24 cellular contexts compared by ENCODE assay signal in genomic region chr9:75138260-75139040, GRCh38. TPM values are rescaled to one million over a fixed set of nuclear protein-coding genes. Genes with fewer than 3 reads are reported as not detected.
A peak's percentile ranks its signal among the peaks of the same experiment; 100 is the strongest.
DNase-seq lines count a peak whose midpoint lies in the region; ATAC-seq, FAIRE-seq and TF ChIP-seq lines count a peak whose summit lies in the region.
"Had no signal": no experiment of that assay in that cellular context is flagged by ENCODE, and none has a peak within 500 bp of the region (broad histone marks: within the 10 kb centered on the region; RNA-seq: fewer than 3 reads in every experiment).

No MANE protein-coding gene starts in this region.

- H3K4me3 Mint-ChIP-seq in activated naive CD4-positive, alpha-beta T cell treated with anti-CD3 and anti-CD28 coated beads for 36 hours, result no peak overlapping the region
- no peak overlapping the region for H3K4me3 Mint-ChIP-seq in activated naive CD8-positive, alpha-beta T cell treated with anti-CD3 and anti-CD28 coated beads for 36 hours

- H3K4me1 Mint-ChIP-seq in activated naive CD4-positive, alpha-beta T cell treated with anti-CD3 and anti-CD28 coated beads for 36 hours (ENCODE audit: low read depth), result peaks cover 48% of the 10 kb centered on the region
- peaks cover 29% of the 10 kb centered on the region for H3K4me1 Mint-ChIP-seq in activated naive CD8-positive, alpha-beta T cell treated with anti-CD3 and anti-CD28 coated beads for 36 hours

- no peaks in the 10 kb centered on the region for H3F3A ChIP-seq in Loucy (ENCODE audit: low read depth)

- H2AFZ ChIP-seq in Loucy (ENCODE audit: low read length), result no peak overlapping the region

- H3K27ac ChIP-seq in pancreas (no peak overlapping the region), body of pancreas (no peak overlapping the region)
- H3K27ac ChIP-seq: C4-2B, psoas muscle, SJSA1, stomach, tibial artery, VCaP had no signal

- 61 to 68% methylated on average over 1 of the region's 1 CpG for WGBS in pancreas, 2 donors
- WGBS in body of pancreas, 2 donors, result 69 to 77% methylated on average over 1 of the region's 1 CpG

- no peaks in the 10 kb centered on the region for H3K79me2 ChIP-seq in Loucy (ENCODE audit: insufficient read depth, low read length)

- H3K4me2 ChIP-seq in Loucy (ENCODE audit: low read depth, low read length, poor library complexity, severe bottlenecking), result peak overlapping the region; percentile 27

- ATAC-seq in pancreas (no peak), body of pancreas (no peak)
- ATAC-seq: psoas muscle had no signal

- no peak overlapping the region for H3K9ac ChIP-seq in Loucy (ENCODE audit: low read depth, low read length, poor library complexity, severe bottlenecking)

- TF ChIP-seq CTCF in Loucy (conservative IDR thresholded peaks at IDR 0.05; ENCODE audit: low read length) (no peak), pancreas (IDR thresholded peaks at IDR 0.05) (no peak), body of pancreas (IDR thresholded peaks at IDR 0.05) (no peak)

- peak; percentile 64 for FAIRE-seq in pancreas (lab: Jason Lieb, UNC)
- FAIRE-seq: endothelial cell of umbilical vein, H54, kidney had no signal

- intact Hi-C loops in activated naive CD4-positive, alpha-beta T cell treated with anti-CD3 and anti-CD28 coated beads for 36 hours (cut with micrococcal nuclease), result loop anchor here (1.0 kb wide), 1 partner anchor 9 kb away; no protein-coding TSS in a partner anchor
- intact Hi-C loops in pancreas (cut with DNase I), result no loop called here
- intact Hi-C loops in body of pancreas (cut with DNase I), result no loop called here

- H3K4me1 ChIP-seq in Loucy (ENCODE audit: insufficient read depth, low read length, poor library complexity, severe bottlenecking) (peaks cover 44% of the 10 kb centered on the region), pancreas (no peaks in the 10 kb centered on the region), body of pancreas (no peaks in the 10 kb centered on the region)
- H3K4me1 ChIP-seq: psoas muscle, SJSA1, tibial artery had no signal

- H3K27me3 Mint-ChIP-seq in activated naive CD4-positive, alpha-beta T cell treated with anti-CD3 and anti-CD28 coated beads for 36 hours (ENCODE audit: low read depth), result no peaks in the 10 kb centered on the region
- H3K27me3 Mint-ChIP-seq in activated naive CD8-positive, alpha-beta T cell treated with anti-CD3 and anti-CD28 coated beads for 36 hours, result no peaks in the 10 kb centered on the region

- TF ChIP-seq POLR2A in body of pancreas (IDR thresholded peaks at IDR 0.05), result no peak

- H3K27ac Mint-ChIP-seq in activated naive CD4-positive, alpha-beta T cell treated with anti-CD3 and anti-CD28 coated beads for 36 hours, result peak overlapping the region; percentile 18
- peak overlapping the region; percentile 19 for H3K27ac Mint-ChIP-seq in activated naive CD8-positive, alpha-beta T cell treated with anti-CD3 and anti-CD28 coated beads for 36 hours

- H3K9me3 ChIP-seq in Loucy (ENCODE audit: insufficient read depth, low read depth, low read length), result no peaks in the 10 kb centered on the region
- no peaks in the 10 kb centered on the region for H3K9me3 ChIP-seq in pancreas
- no peaks in the 10 kb centered on the region for H3K9me3 ChIP-seq in body of pancreas
- H3K9me3 ChIP-seq: mucosa of descending colon, psoas muscle, SJSA1, stomach, tibial artery had no signal

- H3K4me3 ChIP-seq in Loucy (ENCODE audit: low read length, poor library complexity, severe bottlenecking) (no peak overlapping the region), pancreas (no peak overlapping the region), body of pancreas (no peak overlapping the region)
- H3K4me3 ChIP-seq: lung, mucosa of descending colon, psoas muscle, SJSA1, stomach, tibial artery had no signal

- H3K27me3 ChIP-seq in Loucy (ENCODE audit: insufficient read depth, low read length, poor library complexity, severe bottlenecking) (no peaks in the 10 kb centered on the region), pancreas (no peaks in the 10 kb centered on the region), body of pancreas (no peaks in the 10 kb centered on the region)
- H3K27me3 ChIP-seq: SJSA1, stomach, tibial artery had no signal

- no peaks in the 10 kb centered on the region for H3K9me2 ChIP-seq in Loucy (replicated peaks; ENCODE audit: low read depth, low read length)

- CTCF ChIA-PET in activated naive CD4-positive, alpha-beta T cell treated with anti-CD3 and anti-CD28 coated beads for 36 hours (lab: Charles Lee), result interaction anchor here (1.0 kb wide), 2 partner anchors 30 to 48 kb away, joined by 3 to 4 read pairs; no protein-coding TSS in a partner anchor

- no peaks in the 10 kb centered on the region for H4K20me1 ChIP-seq in Loucy (ENCODE audit: insufficient read depth, low read length, poor library complexity, severe bottlenecking)

- DNase-seq in activated naive CD4-positive, alpha-beta T cell treated with anti-CD3 and anti-CD28 coated beads for 36 hours, result no peak
- no peak for DNase-seq in activated naive CD4-positive, alpha-beta T cell treated with anti-CD3 and anti-CD28 coated beads, Interleukin-2, amount 50 U/mL, for 16 hours
- DNase-seq in activated naive CD8-positive, alpha-beta T cell treated with anti-CD3 and anti-CD28 coated beads for 36 hours, result no peak
- no peak for DNase-seq in pancreas
- no peak for DNase-seq in C1 segment of cervical spinal cord (lab: John Stamatoyannopoulos, UW)
- no peak for DNase-seq in body of pancreas
- DNase-seq in NCI-H748 (lab: John Stamatoyannopoulos, UW; ENCODE audit: unreplicated experiment), result no peak
- DNase-seq: aorta; KBM-7; kidney; mucosa of descending colon; NCI-H1436 treated with DMSO at 0.1 percent for 48 hours; NCI-H69; psoas muscle; stimulated activated CD4-positive, alpha-beta T cell treated with anti-CD3 and anti-CD28 coated beads, Interleukin-15, amount 100 ng/mL, for 24 hours; stomach; tibial artery had no signal

- H3K36me3 ChIP-seq in Loucy (ENCODE audit: insufficient read depth, low read length) (peaks cover 49% of the 10 kb centered on the region), pancreas (peaks cover 0 to 10% (median 3%) of the 10 kb centered on the region in 3 donors), body of pancreas (replicated peaks in 1 of 2; ENCODE audit: insufficient read depth in 1 of 2, low read depth in 2 of 2) (peaks cover 5 to 15% of the 10 kb centered on the region in 2 donors)

- H3K36me3 Mint-ChIP-seq in activated naive CD4-positive, alpha-beta T cell treated with anti-CD3 and anti-CD28 coated beads for 36 hours (ENCODE audit: low read depth), result peaks cover 57% of the 10 kb centered on the region
- peaks cover 64% of the 10 kb centered on the region for H3K36me3 Mint-ChIP-seq in activated naive CD8-positive, alpha-beta T cell treated with anti-CD3 and anti-CD28 coated beads for 36 hours

- peaks cover 2% of the 10 kb centered on the region for H3K9me3 Mint-ChIP-seq in activated naive CD4-positive, alpha-beta T cell treated with anti-CD3 and anti-CD28 coated beads for 36 hours
- peaks cover 1% of the 10 kb centered on the region for H3K9me3 Mint-ChIP-seq in activated naive CD8-positive, alpha-beta T cell treated with anti-CD3 and anti-CD28 coated beads for 36 hours

RNA-seq across cellular contexts. Expression of gene OSTF1, which starts 50.1 kb away (rescaled TPM):
- total RNA-seq in activated naive CD4-positive, alpha-beta T cell treated with anti-CD3 and anti-CD28 coated beads for 36 hours, result 100 to 1,000 TPM; 102 to 104 TPM
- total RNA-seq in activated naive CD8-positive, alpha-beta T cell treated with anti-CD3 and anti-CD28 coated beads for 36 hours, result 10 to 100 TPM; 38.2 to 38.4 TPM
- total RNA-seq in pancreas (10 to 100 TPM in 5 of 6 donors, 1 to 10 TPM in 1; 10.0 to 29.0 (median 13.5) TPM), body of pancreas (10 to 100 TPM; 10.4 to 12.9 TPM)
- polyA plus RNA-seq in pancreas, result 10 to 100 TPM; 12.3 to 12.7 TPM

RNA-seq across cellular contexts. Expression of gene NMRK1, which starts 50.5 kb away (rescaled TPM):
- total RNA-seq in activated naive CD4-positive, alpha-beta T cell treated with anti-CD3 and anti-CD28 coated beads for 36 hours, result 10 to 100 TPM; 20.6 to 22.6 TPM
- 1 to 10 TPM; 8.5 to 9.0 TPM for total RNA-seq in activated naive CD8-positive, alpha-beta T cell treated with anti-CD3 and anti-CD28 coated beads for 36 hours
- total RNA-seq in pancreas (10 to 100 TPM; 16.8 to 29.8 (median 24.6) TPM), body of pancreas (10 to 100 TPM; 12.5 to 31.1 TPM)
- polyA plus RNA-seq in pancreas, result 10 to 100 TPM; 58.7 to 76.1 TPM
